Comparison of ENCODE assay signal across 25 cellular contexts in genomic region chr13:85265296-85265695, GRCh38.
"Had no signal": no experiment of that assay in that cellular context is flagged by ENCODE, and none has a peak within 500 bp of the region (broad histone marks: within the 10 kb centered on the region; RNA-seq: fewer than 3 reads in every experiment).

No MANE protein-coding gene starts in this region.

- H3K36me3 ChIP-seq: neural progenitor cell, ovary, right lobe of liver, sigmoid colon, stomach, thoracic aorta, thyroid gland, tibial nerve, upper lobe of left lung, vagina had no signal

- DNase-seq: occipital lobe; ovary; posterior cingulate gyrus; psoas muscle; right cardiac atrium; right lobe of liver; sigmoid colon; small intestine; stimulated activated CD4-positive, alpha-beta T cell treated with anti-CD3 and anti-CD28 coated beads, Interleukin-15, amount 100 ng/mL, for 24 hours; stimulated activated CD4-positive, alpha-beta T cell treated with anti-CD3 and anti-CD28 coated beads, Interleukin-2, amount 100 ng/mL, for 24 hours; stimulated activated CD4-positive, alpha-beta T cell treated with anti-CD3 and anti-CD28 coated beads, Interleukin-2, amount 100 ng/mL, for 48 hours; stimulated activated CD4-positive, alpha-beta T cell treated with anti-CD3 and anti-CD28 coated beads, Interleukin-4, amount 100 ng/mL, for 24 hours; stimulated activated naive B cell treated with anti-CD40 and anti-IgM and Interleukin-4, amounts not matched to agents 10 μg/mL and 1 μg/mL and 100 μg/mL, for 72 hours; stimulated activated naive CD4-positive, alpha-beta T cell treated with Interleukin-2 at 50 U/mL for 16 hours; stomach; thyroid gland; trophoblast cell; upper lobe of left lung had no signal

- H2AFZ ChIP-seq: parathyroid adenoma had no signal

- ATAC-seq: psoas muscle; right cardiac atrium; right lobe of liver; stimulated activated effector memory CD8-positive, alpha-beta T cell treated with anti-CD3 and anti-CD28 coated beads, Interleukin-12 subunit alpha, Interleukin-12 subunit beta, amount 100 ng/mL, for 72 hours; stimulated activated naive B cell treated with anti-CD40 and anti-IgM and Interleukin-4, amounts not matched to agents 10 μg/mL and 1 μg/mL and 100 μg/mL, for 72 hours had no signal

- FAIRE-seq: small intestine, urothelium cell line had no signal

- H3K4me2 ChIP-seq: neural progenitor cell had no signal

- H3K4me3 ChIP-seq: neural progenitor cell, ovary, psoas muscle, right lobe of liver, sigmoid colon, stomach, thoracic aorta, thyroid gland, tibial nerve, upper lobe of left lung, vagina had no signal

- H3K79me2 ChIP-seq: parathyroid adenoma had no signal

- H3K27me3 ChIP-seq: neural progenitor cell, ovary, right lobe of liver, sigmoid colon, stomach, thyroid gland, tibial nerve, upper lobe of left lung, vagina had no signal

- H3K4me1 ChIP-seq: neural progenitor cell, parathyroid adenoma, psoas muscle, right lobe of liver, sigmoid colon, stomach, thyroid gland, tibial nerve, upper lobe of left lung, vagina had no signal

- H3K9me3 ChIP-seq: ovary, psoas muscle, right lobe of liver, sigmoid colon, stomach, thoracic aorta, thyroid gland, upper lobe of left lung, vagina had no signal

- H3K27ac ChIP-seq: neural progenitor cell, ovary, parathyroid adenoma, psoas muscle, right lobe of liver, sigmoid colon, stomach, thoracic aorta, thyroid gland, tibial nerve, upper lobe of left lung, vagina had no signal

- H3K9ac ChIP-seq: neural progenitor cell, parathyroid adenoma had no signal
